18 cellular contexts compared by ENCODE assay signal in the genomic region with DNA sequence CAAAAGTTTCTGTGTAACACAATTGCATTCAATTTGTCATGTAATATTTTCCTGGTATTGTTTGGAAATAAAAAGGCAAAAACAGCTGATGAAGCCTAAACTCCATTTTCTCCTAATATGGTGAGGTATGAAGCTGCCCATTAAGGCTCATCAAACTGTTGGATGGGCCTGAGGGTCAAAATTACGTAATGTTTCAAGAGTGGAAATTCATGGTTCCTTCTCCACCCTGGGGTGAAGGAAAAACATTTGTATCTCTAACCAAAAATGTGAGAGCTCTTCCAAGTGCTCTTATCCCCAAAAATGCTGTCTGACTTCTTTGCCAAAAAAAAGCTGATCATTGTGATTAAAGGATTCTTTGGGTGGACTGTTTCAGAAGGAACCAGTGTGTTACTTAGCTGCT.
DNase-seq lines count a peak whose midpoint lies in the region; ATAC-seq, FAIRE-seq and TF ChIP-seq lines count a peak whose summit lies in the region.
"Had no signal": no experiment of that assay in that cellular context is flagged by ENCODE, and none has a peak within 500 bp of the region (broad histone marks: within the 10 kb centered on the region; RNA-seq: fewer than 3 reads in every experiment).

No MANE protein-coding gene starts in this region.

- DNase-seq in AG20443 (ENCODE audit: low spot score) (peak; percentile 23), astrocyte (ENCODE audit: low read depth) (peak; percentile 14), mesothelial cell of epicardium (ENCODE audit: low spot score in 2 of 2, unreplicated experiment in 2 of 2) (no peak), psoas muscle (no peak)
- DNase-seq: ACHN; Calu3; CD4-positive, CD25-positive, alpha-beta regulatory T cell; DMS79; EL; H7; Karpas-422 had no signal

- no peak for FAIRE-seq in astrocyte (lab: Jason Lieb, UNC)
- FAIRE-seq: G401.6, K562 had no signal

- no peaks in the 10 kb centered on the region for H3K79me2 ChIP-seq in astrocyte (ENCODE audit: insufficient read depth, low read length)

- no peak overlapping the region for H2AFZ ChIP-seq in astrocyte (ENCODE audit: low read depth, low read length)
- H2AFZ ChIP-seq: GM23338 had no signal

- H3K9ac ChIP-seq in astrocyte (ENCODE audit: low read length) = no peak overlapping the region
- H3K9ac ChIP-seq: BLaER1 treated with 17β-estradiol and CSF1 and Interleukin-3, amounts not matched to agents 10 nM and 100 nM had no signal

- H3K9me3 ChIP-seq in astrocyte (ENCODE audit: insufficient read depth, low read depth, low read length) = no peaks in the 10 kb centered on the region
- no peaks in the 10 kb centered on the region for H3K9me3 ChIP-seq in psoas muscle
- H3K9me3 ChIP-seq: BLaER1 treated with 17β-estradiol and CSF1 and Interleukin-3, amounts not matched to agents 10 nM and 100 nM had no signal

- no peak overlapping the region for H3K4me3 ChIP-seq in astrocyte (ENCODE audit: insufficient read depth, low read depth, low read length)
- H3K4me3 ChIP-seq in psoas muscle = no peak overlapping the region
- H3K4me3 ChIP-seq: BLaER1 treated with 17β-estradiol and CSF1 and Interleukin-3, amounts not matched to agents 10 nM and 100 nM; GM23338; K562 had no signal

- H3K27me3 Mint-ChIP-seq in astrocyte (ENCODE audit: low read depth, unreplicated experiment) (no peaks in the 10 kb centered on the region), mesothelial cell of epicardium (ENCODE audit: low read depth) (no peaks in the 10 kb centered on the region)
- H3K27me3 Mint-ChIP-seq: CD4-positive, CD25-positive, alpha-beta regulatory T cell had no signal

- TF ChIP-seq CTCF in astrocyte (IDR thresholded peaks at IDR 0.05; ENCODE audit: insufficient read depth, low read depth, low read length) (no peak), mesothelial cell of epicardium (IDR thresholded peaks at IDR 0.05; ENCODE audit: unreplicated experiment) (no peak), psoas muscle (IDR thresholded peaks at IDR 0.05) (no peak)

- H3K36me3 ChIP-seq in astrocyte (ENCODE audit: insufficient read depth, low read length) (no peaks in the 10 kb centered on the region), psoas muscle (ENCODE audit: insufficient read depth in 1 of 2, low read depth in 1 of 2) (peaks cover 0 to 11% of the 10 kb centered on the region in 2 donors)
- H3K36me3 ChIP-seq: BLaER1 treated with 17β-estradiol and CSF1 and Interleukin-3, amounts not matched to agents 10 nM and 100 nM had no signal

- H3K36me3 Mint-ChIP-seq in astrocyte (ENCODE audit: low read depth, unreplicated experiment) (peaks cover 7% of the 10 kb centered on the region), mesothelial cell of epicardium (peaks cover 57% of the 10 kb centered on the region)
- H3K36me3 Mint-ChIP-seq: CD4-positive, CD25-positive, alpha-beta regulatory T cell had no signal

- H3K9me3 Mint-ChIP-seq in astrocyte (ENCODE audit: unreplicated experiment) (peaks cover 4% of the 10 kb centered on the region), mesothelial cell of epicardium (peaks cover 43% of the 10 kb centered on the region)

- H3K4me3 Mint-ChIP-seq in astrocyte (ENCODE audit: unreplicated experiment) (no peak overlapping the region), mesothelial cell of epicardium (no peak overlapping the region)
- H3K4me3 Mint-ChIP-seq: CD4-positive, CD25-positive, alpha-beta regulatory T cell; GM23338 had no signal

- WGBS in psoas muscle, 3 donors = 79 to 91% (median 83%) methylated on average over 1 of the region's 1 CpG

- H3K27me3 ChIP-seq in astrocyte (ENCODE audit: insufficient read depth, low read length) = no peaks in the 10 kb centered on the region
- no peaks in the 10 kb centered on the region for H3K27me3 ChIP-seq in psoas muscle (ENCODE audit: insufficient read depth in 3 of 3, low read length in 2 of 3)
- H3K27me3 ChIP-seq: BLaER1 treated with 17β-estradiol and CSF1 and Interleukin-3, amounts not matched to agents 10 nM and 100 nM had no signal

- intact Hi-C loops in psoas muscle (cut with DNase I) = no loop called here

- no peak for ATAC-seq in psoas muscle
- ATAC-seq in GM21367 (IDR thresholded peaks at IDR 0.05; ENCODE audit: unreplicated experiment) = no peak
- no peak for ATAC-seq in GM19452 (IDR thresholded peaks at IDR 0.05; ENCODE audit: unreplicated experiment)
- no peak for ATAC-seq in GM18868 (IDR thresholded peaks at IDR 0.05; ENCODE audit: unreplicated experiment)
- ATAC-seq: GM23338, K562 had no signal

- H3K27ac ChIP-seq in astrocyte (ENCODE audit: low read depth, low read length) = no peak overlapping the region
- H3K27ac ChIP-seq in psoas muscle = no peak overlapping the region
- H3K27ac ChIP-seq: BLaER1 treated with 17β-estradiol and CSF1 and Interleukin-3, amounts not matched to agents 10 nM and 100 nM had no signal

- no peaks in the 10 kb centered on the region for H4K20me1 ChIP-seq in astrocyte (ENCODE audit: insufficient read depth, low read length)
- H4K20me1 ChIP-seq: BLaER1 treated with 17β-estradiol and CSF1 and Interleukin-3, amounts not matched to agents 10 nM and 100 nM had no signal

- no peak overlapping the region for H3K4me2 ChIP-seq in astrocyte (ENCODE audit: low read length)
- H3K4me2 ChIP-seq: BLaER1 treated with 17β-estradiol and CSF1 and Interleukin-3, amounts not matched to agents 10 nM and 100 nM; GM23338 had no signal

- no peaks in the 10 kb centered on the region for H3K4me1 ChIP-seq in astrocyte (ENCODE audit: insufficient read depth, low read length)
- no peaks in the 10 kb centered on the region for H3K4me1 ChIP-seq in psoas muscle
- H3K4me1 ChIP-seq: BLaER1 treated with 17β-estradiol and CSF1 and Interleukin-3, amounts not matched to agents 10 nM and 100 nM had no signal

- H3K27ac Mint-ChIP-seq in astrocyte (ENCODE audit: unreplicated experiment) (no peak overlapping the region), mesothelial cell of epicardium (peak overlapping the region; percentile 45)
- H3K27ac Mint-ChIP-seq: CD4-positive, CD25-positive, alpha-beta regulatory T cell; GM23338 had no signal

- H3K4me1 Mint-ChIP-seq in astrocyte (ENCODE audit: low read depth, unreplicated experiment) (peaks cover 9% of the 10 kb centered on the region), mesothelial cell of epicardium (peaks cover 4% of the 10 kb centered on the region)
- H3K4me1 Mint-ChIP-seq: CD4-positive, CD25-positive, alpha-beta regulatory T cell had no signal

Comparison
In these comparisons a context has a peak if more than half of its experiments do, and no peak if none do; other contexts are left out.
1. DNase-seq: peak in AG20443 (single experiment) and astrocyte (single experiment); none in mesothelial cell of epicardium (0 of 2) and psoas muscle (0 of 2).